In the genomic region with DNA sequence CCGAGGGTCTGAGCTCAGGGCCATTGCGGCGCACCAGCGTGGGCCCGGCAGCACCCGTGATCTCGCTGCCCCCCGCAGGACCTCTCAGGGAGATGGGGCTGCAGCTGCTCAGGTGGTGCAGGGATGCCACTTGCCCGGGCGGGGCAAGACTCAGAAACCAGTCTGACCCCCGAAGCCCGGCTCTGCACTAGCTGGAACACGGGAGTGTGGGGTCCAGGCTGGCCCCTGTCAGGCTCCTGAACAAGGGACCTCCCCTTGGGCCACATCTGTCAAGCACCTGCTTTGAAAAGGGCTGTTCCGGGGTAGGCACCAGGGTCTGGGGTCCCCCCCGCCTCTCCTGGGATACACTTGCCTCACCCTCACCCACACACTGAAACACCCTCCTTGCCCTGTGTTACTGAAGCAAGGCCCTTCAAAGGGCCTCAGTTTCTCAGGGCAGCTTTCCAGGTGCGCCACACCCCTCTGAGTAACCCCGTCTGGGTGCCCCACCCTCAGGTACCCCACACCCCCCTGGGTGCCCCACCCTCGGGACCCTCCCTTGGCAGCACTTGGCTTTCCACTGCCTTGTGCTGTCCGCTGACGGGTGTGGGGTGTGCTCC, we compare ENCODE assay signal across 20 cellular contexts.
DNase-seq lines count a peak whose midpoint lies in the region; ATAC-seq and TF ChIP-seq lines count a peak whose summit lies in the region.
"Had no signal": no experiment of that assay in that cellular context is flagged by ENCODE, and none has a peak within 500 bp of the region (broad histone marks: within the 10 kb centered on the region; RNA-seq: fewer than 3 reads in every experiment).

No MANE protein-coding gene starts in this region.

- H3K36me3 ChIP-seq in left ventricle myocardium inferior, result peaks cover 15% of the 10 kb centered on the region
- H3K36me3 ChIP-seq in osteoblast (ENCODE audit: insufficient read depth, low read length), result no peaks in the 10 kb centered on the region
- H3K36me3 ChIP-seq in upper lobe of right lung, result no peaks in the 10 kb centered on the region
- H3K36me3 ChIP-seq: SJCRH30 had no signal

- ATAC-seq in left ventricle myocardium superior, result no peak
- ATAC-seq in upper lobe of right lung, result no peak
- no peak for ATAC-seq in HG02763 (IDR thresholded peaks at IDR 0.05; ENCODE audit: unreplicated experiment)
- ATAC-seq: effector memory CD8-positive, alpha-beta T cell had no signal

- H3K27ac ChIP-seq in left ventricle myocardium inferior (replicated peaks) (peak overlapping the region; percentile 59), coronary artery (no peak overlapping the region), osteoblast (ENCODE audit: low read depth, low read length) (no peak overlapping the region), upper lobe of right lung (peak overlapping the region; percentile 42)
- H3K27ac ChIP-seq: GM23248, KMS-11, SJCRH30, testis had no signal

- TF ChIP-seq CTCF in left ventricle myocardium inferior (IDR thresholded peaks at IDR 0.05; ENCODE audit: borderline replicate concordance) (no peak), coronary artery (IDR thresholded peaks at IDR 0.05) (no peak), osteoblast (IDR thresholded peaks at IDR 0.05; ENCODE audit: extremely low read depth, low read depth, low read length) (no peak), upper lobe of right lung (IDR thresholded peaks at IDR 0.05) (no peak)

- H3K27me3 ChIP-seq in left ventricle myocardium inferior (ENCODE audit: low read depth), result no peaks in the 10 kb centered on the region
- no peaks in the 10 kb centered on the region for H3K27me3 ChIP-seq in osteoblast (ENCODE audit: insufficient read depth, low read length)
- no peaks in the 10 kb centered on the region for H3K27me3 ChIP-seq in upper lobe of right lung
- H3K27me3 ChIP-seq: esophagus squamous epithelium, gastroesophageal sphincter, SJCRH30, testis had no signal

- H4K20me1 ChIP-seq in osteoblast (ENCODE audit: insufficient read depth, low read length), result no peaks in the 10 kb centered on the region

- no peaks in the 10 kb centered on the region for H3K79me2 ChIP-seq in osteoblast (ENCODE audit: insufficient read depth, low read length)

- DNase-seq in left ventricle myocardium inferior (no peak), left ventricle myocardium superior (no peak), coronary artery (ENCODE audit: low spot score) (peak; percentile 71), osteoblast (ENCODE audit: insufficient read length, low spot score, missing footprints) (peak; percentile 76), upper lobe of right lung (peak; percentile 63), HUDEP-2 (lab: John Stamatoyannopoulos, UW; ENCODE audit: unreplicated experiment in 76 of 76) (no peak), DMS79 treated with DMSO at 0.1 percent for 48 hours (lab: John Stamatoyannopoulos, UW) (no peak)
- DNase-seq: activated naive CD4-positive, alpha-beta T cell treated with Interleukin-2 at 50 U/mL for 16 hours; CD4-positive, alpha-beta memory T cell; effector memory CD8-positive, alpha-beta T cell; esophagus squamous epithelium; kidney glomerular epithelial cell; NCI-H1694 treated with DMSO at 0.1 percent for 48 hours; retina; SJCRH30 had no signal

- H3K4me1 ChIP-seq in left ventricle myocardium inferior (peaks cover 24% of the 10 kb centered on the region), osteoblast (ENCODE audit: insufficient read depth, low read length) (no peaks in the 10 kb centered on the region), upper lobe of right lung (no peaks in the 10 kb centered on the region)
- H3K4me1 ChIP-seq: SJCRH30, testis had no signal

- H3K4me3 ChIP-seq in left ventricle myocardium inferior (no peak overlapping the region), coronary artery (no peak overlapping the region), osteoblast (ENCODE audit: insufficient read depth, low read length) (no peak overlapping the region), upper lobe of right lung (no peak overlapping the region)
- H3K4me3 ChIP-seq: gastroesophageal sphincter, GM23248, SJCRH30, testis had no signal

- intact Hi-C loops in left ventricle myocardium inferior (cut with micrococcal nuclease), result no loop called here
- intact Hi-C loops in left ventricle myocardium superior (cut with micrococcal nuclease), result no loop called here
- intact Hi-C loops in upper lobe of right lung (cut with DNase I), result no loop called here

- no peak overlapping the region for H2AFZ ChIP-seq in osteoblast (ENCODE audit: low read length)
- H2AFZ ChIP-seq: GM23248 had no signal

- H3K4me2 ChIP-seq in osteoblast (ENCODE audit: insufficient read depth, low read length), result no peak overlapping the region
- H3K4me2 ChIP-seq: KMS-11 had no signal

- H3K9me3 ChIP-seq in left ventricle myocardium inferior (replicated peaks) (no peaks in the 10 kb centered on the region), osteoblast (ENCODE audit: low read depth, low read length) (no peaks in the 10 kb centered on the region), upper lobe of right lung (no peaks in the 10 kb centered on the region)
- H3K9me3 ChIP-seq: esophagus squamous epithelium, gastroesophageal sphincter, SJCRH30, testis had no signal

Comparison
In these comparisons a context has a peak if more than half of its experiments do, and no peak if none do; other contexts are left out.
1. DNase-seq: peak in coronary artery (single experiment), osteoblast (single experiment) and upper lobe of right lung (single experiment); none in left ventricle myocardium inferior (single experiment), left ventricle myocardium superior (single experiment), HUDEP-2 (0 of 76) and DMS79 treated with DMSO at 0.1 percent for 48 hours (single experiment).
2. H3K27ac ChIP-seq: peak in left ventricle myocardium inferior (single experiment) and upper lobe of right lung (single experiment); none in coronary artery (0 of 2) and osteoblast (single experiment).